23 cellular contexts compared by ENCODE assay signal in genomic region chr5:136626531-136626930, GRCh38.
"Had no signal": no experiment of that assay in that cellular context is flagged by ENCODE, and none has a peak within 500 bp of the region (broad histone marks: within the 10 kb centered on the region; RNA-seq: fewer than 3 reads in every experiment).

No MANE protein-coding gene starts in this region.

- H3K36me3 Mint-ChIP-seq: stimulated activated effector memory CD8-positive, alpha-beta T cell treated with anti-CD3 and anti-CD28 coated beads, Interleukin-12 subunit alpha, Interleukin-12 subunit beta, amount 100 ng/mL, for 72 hours; stimulated activated memory B cell treated with anti-CD40 and anti-IgM and Interleukin-4, amounts not matched to agents 10 μg/mL and 1 μg/mL and 100 μg/mL, for 72 hours; stimulated activated naive B cell treated with anti-CD40 and anti-IgM and Interleukin-4, amounts not matched to agents 10 μg/mL and 1 μg/mL and 100 μg/mL, for 72 hours; type B pancreatic cell had no signal

- DNase-seq: stimulated activated CD4-positive, alpha-beta T cell treated with anti-CD3 and anti-CD28 coated beads, Interleukin-2, amount 100 ng/mL, for 48 hours; stimulated activated CD4-positive, alpha-beta T cell treated with anti-CD3 and anti-CD28 coated beads, Interleukin-4, amount 100 ng/mL, for 1 hour; stimulated activated CD4-positive, alpha-beta T cell treated with anti-CD3 and anti-CD28 coated beads, Interleukin-4, amount 100 ng/mL, for 24 hours; stimulated activated CD4-positive, alpha-beta T cell treated with anti-CD3 and anti-CD28 coated beads, Interleukin-4, amount 100 ng/mL, for 4 hours; stimulated activated CD8-positive, alpha-beta memory T cell treated with anti-CD3 and anti-CD28 coated beads, Interleukin-4, amount 100 ng/mL, for 48 hours; stimulated activated naive B cell treated with anti-CD40 and anti-IgM and Interleukin-4, amounts not matched to agents 10 μg/mL and 1 μg/mL and 100 μg/mL, for 72 hours; stimulated activated naive CD4-positive, alpha-beta T cell; stimulated activated naive CD4-positive, alpha-beta T cell treated with Interleukin-2 at 50 U/mL for 16 hours; stimulated activated naive CD8-positive, alpha-beta T cell treated with anti-CD3 and anti-CD28 coated beads, Interleukin-15, amount 100 ng/mL, for 72 hours; stimulated activated naive CD8-positive, alpha-beta T cell treated with anti-CD3 and anti-CD28 coated beads, Interleukin-15, Interleukin-2, amounts not matched to agents 100 U/mL and 50 U/mL, for 24 hours; stomach; substantia nigra; testis; thyroid gland; tibial artery; transverse colon; upper lobe of left lung; upper lobe of right lung; uterus had no signal

- H3K4me3 Mint-ChIP-seq: stimulated activated effector memory CD8-positive, alpha-beta T cell treated with anti-CD3 and anti-CD28 coated beads, Interleukin-12 subunit alpha, Interleukin-12 subunit beta, amount 100 ng/mL, for 72 hours; stimulated activated memory B cell treated with anti-CD40 and anti-IgM and Interleukin-4, amounts not matched to agents 10 μg/mL and 1 μg/mL and 100 μg/mL, for 72 hours; stimulated activated naive B cell treated with anti-CD40 and anti-IgM and Interleukin-4, amounts not matched to agents 10 μg/mL and 1 μg/mL and 100 μg/mL, for 72 hours; stimulated activated naive CD8-positive, alpha-beta T cell treated with anti-CD3 and anti-CD28 coated beads, Interleukin-15, amount 100 ng/mL, for 72 hours; stimulated activated naive CD8-positive, alpha-beta T cell treated with anti-CD3 and anti-CD28 coated beads, Interleukin-15, Interleukin-2, amounts not matched to agents 100 ng/mL and 50 ng/mL, for 24 hours; type B pancreatic cell had no signal

- H3K4me1 Mint-ChIP-seq: stimulated activated effector memory CD8-positive, alpha-beta T cell treated with anti-CD3 and anti-CD28 coated beads, Interleukin-12 subunit alpha, Interleukin-12 subunit beta, amount 100 ng/mL, for 72 hours; stimulated activated memory B cell treated with anti-CD40 and anti-IgM and Interleukin-4, amounts not matched to agents 10 μg/mL and 1 μg/mL and 100 μg/mL, for 72 hours; stimulated activated naive B cell treated with anti-CD40 and anti-IgM and Interleukin-4, amounts not matched to agents 10 μg/mL and 1 μg/mL and 100 μg/mL, for 72 hours; stimulated activated naive CD8-positive, alpha-beta T cell treated with anti-CD3 and anti-CD28 coated beads, Interleukin-15, amount 100 ng/mL, for 72 hours had no signal

- H3K27ac Mint-ChIP-seq: stimulated activated effector memory CD8-positive, alpha-beta T cell treated with anti-CD3 and anti-CD28 coated beads, Interleukin-12 subunit alpha, Interleukin-12 subunit beta, amount 100 ng/mL, for 72 hours; stimulated activated memory B cell treated with anti-CD40 and anti-IgM and Interleukin-4, amounts not matched to agents 10 μg/mL and 1 μg/mL and 100 μg/mL, for 72 hours; stimulated activated naive B cell treated with anti-CD40 and anti-IgM and Interleukin-4, amounts not matched to agents 10 μg/mL and 1 μg/mL and 100 μg/mL, for 72 hours; stimulated activated naive CD8-positive, alpha-beta T cell treated with anti-CD3 and anti-CD28 coated beads, Interleukin-15, amount 100 ng/mL, for 72 hours; stimulated activated naive CD8-positive, alpha-beta T cell treated with anti-CD3 and anti-CD28 coated beads, Interleukin-15, Interleukin-2, amounts not matched to agents 100 ng/mL and 50 ng/mL, for 24 hours; type B pancreatic cell had no signal

- H3K27me3 Mint-ChIP-seq: stimulated activated memory B cell treated with anti-CD40 and anti-IgM and Interleukin-4, amounts not matched to agents 10 μg/mL and 1 μg/mL and 100 μg/mL, for 72 hours; stimulated activated naive B cell treated with anti-CD40 and anti-IgM and Interleukin-4, amounts not matched to agents 10 μg/mL and 1 μg/mL and 100 μg/mL, for 72 hours; stimulated activated naive CD8-positive, alpha-beta T cell treated with anti-CD3 and anti-CD28 coated beads, Interleukin-15, amount 100 ng/mL, for 72 hours; stimulated activated naive CD8-positive, alpha-beta T cell treated with anti-CD3 and anti-CD28 coated beads, Interleukin-15, Interleukin-2, amounts not matched to agents 100 ng/mL and 50 ng/mL, for 24 hours; type B pancreatic cell had no signal

- H3K9me3 Mint-ChIP-seq: stimulated activated memory B cell treated with anti-CD40 and anti-IgM and Interleukin-4, amounts not matched to agents 10 μg/mL and 1 μg/mL and 100 μg/mL, for 72 hours; stimulated activated naive B cell treated with anti-CD40 and anti-IgM and Interleukin-4, amounts not matched to agents 10 μg/mL and 1 μg/mL and 100 μg/mL, for 72 hours; stimulated activated naive CD8-positive, alpha-beta T cell treated with anti-CD3 and anti-CD28 coated beads, Interleukin-15, Interleukin-2, amounts not matched to agents 100 ng/mL and 50 ng/mL, for 24 hours; type B pancreatic cell had no signal
